Comparison of ENCODE assay signal across 23 cellular contexts in the genomic region with DNA sequence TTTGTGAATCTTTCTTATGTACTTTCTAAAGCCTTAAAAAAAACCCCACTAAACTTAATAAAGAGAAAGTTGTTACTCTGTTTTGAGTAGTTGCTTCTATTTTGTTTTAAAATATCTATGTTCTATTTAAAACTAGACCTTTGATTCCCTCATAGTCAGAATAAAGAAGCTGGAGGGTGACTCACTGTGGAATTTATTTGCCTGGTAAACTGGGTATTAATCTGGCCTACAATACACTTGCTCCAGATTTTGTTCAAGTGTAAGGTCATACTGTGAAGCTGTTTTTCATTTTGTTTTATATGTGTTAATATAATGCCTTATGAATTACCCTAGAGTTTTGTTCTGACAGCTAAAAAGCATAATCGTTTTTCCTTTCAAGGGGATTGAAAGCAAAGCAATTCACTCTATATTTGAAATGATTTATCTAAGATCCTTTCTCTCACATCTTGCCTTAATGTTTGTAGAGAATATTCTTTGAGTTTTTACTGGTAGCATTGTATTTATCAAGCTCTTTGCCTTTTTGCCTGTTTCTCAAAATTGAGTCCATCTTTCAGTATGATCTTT.
DNase-seq lines count a peak whose midpoint lies in the region; ATAC-seq, FAIRE-seq and TF ChIP-seq lines count a peak whose summit lies in the region.
"Had no signal": no experiment of that assay in that cellular context is flagged by ENCODE, and none has a peak within 500 bp of the region (broad histone marks: within the 10 kb centered on the region; RNA-seq: fewer than 3 reads in every experiment).

No MANE protein-coding gene starts in this region.

- H3K4me2 ChIP-seq in GM23248 (ENCODE audit: unreplicated experiment) (no peak overlapping the region), OCI-LY7 (ENCODE audit: low read length) (peak overlapping the region; percentile 68)

- no peak overlapping the region for H3K27ac ChIP-seq in GM23248
- H3K27ac ChIP-seq in OCI-LY7 (ENCODE audit: low read depth, low read length, poor library complexity, severe bottlenecking): no peak overlapping the region
- H3K27ac ChIP-seq in aorta (ENCODE audit: low read depth in 1 of 2, low read length in 2 of 2): no peak overlapping the region
- H3K27ac ChIP-seq: ascending aorta, lower lobe of right lung had no signal

- in situ Hi-C loops in GM23248 (cut with MboI): no loop called here

- 13 to 15% methylated on average over 1 of the region's 1 CpG for WGBS in GM23248 (ENCODE audit: low coverage in 1 of 2, low lambda C conversion rate in 2 of 2, missing lambda C conversion rate in 2 of 2), 2 experiments
- 15 to 18% methylated on average over 1 of the region's 1 CpG for WGBS in aorta, 2 donors

- POLR2A ChIA-PET in OCI-LY7 (lab: Charles Lee): interaction anchor here (0.8 to 1.1 kb wide), 4 partner anchors 9 to 840 kb away, joined by 3 to 5 read pairs (median 3); a partner anchor contains a TSS

- CTCF ChIA-PET in OCI-LY7 (lab: Charles Lee; ENCODE audit: unreplicated experiment): no interaction called here

- FAIRE-seq in urothelium cell line (lab: Jason Lieb, UNC): no peak
- FAIRE-seq: HTR-8/SVneo, islet of Langerhans had no signal

- H2AFZ ChIP-seq in GM23248 (no peak overlapping the region), OCI-LY7 (ENCODE audit: low read length) (peak overlapping the region; percentile 96)

- H3K9me3 ChIP-seq in GM23248 (ENCODE audit: low read depth) (no peaks in the 10 kb centered on the region), OCI-LY7 (ENCODE audit: low read length) (no peaks in the 10 kb centered on the region), aorta (ENCODE audit: control insufficient read depth, low read length) (no peaks in the 10 kb centered on the region)
- H3K9me3 ChIP-seq: ascending aorta, lower lobe of right lung, sigmoid colon had no signal

- DNase-seq in GM23248 (peak; percentile 39), OCI-LY7 (ENCODE audit: low spot score) (no peak), foreskin fibroblast (peak; percentile 5 to 45), urothelium cell line (ENCODE audit: low spot score) (peak; percentile 11), aorta (no peak)
- DNase-seq: activated B cell treated with CpG ODN at 0.5 μM for 24 hours; activated CD4-positive, alpha-beta memory T cell treated with anti-CD3 and anti-CD28 coated beads, Interleukin-2, amount 10 ng/mL, durations not matched to agents 7 days and 5 days; activated naive CD4-positive, alpha-beta T cell; activated T-cell treated with anti-CD3 and anti-CD28 coated beads, Interleukin-2, amount 50 U/mL, for 1 hour; DMS 273 treated with DMSO at 0.1 percent for 48 hours; Kasumi-1; lower lobe of right lung; NCI-H1105 treated with DMSO at 0.1 percent for 48 hours; sigmoid colon; stimulated activated CD4-positive, alpha-beta T cell treated with anti-CD3 and anti-CD28 coated beads, Interleukin-1b, Interleukin-23, amount 100 ng/mL, for 48 hours; stimulated activated naive CD8-positive, alpha-beta T cell treated with anti-CD3 and anti-CD28 coated beads, Interleukin-15, Interleukin-2, amounts not matched to agents 100 U/mL and 50 U/mL, for 24 hours; T-helper 9 cell; trophoblast cell had no signal

- no peak overlapping the region for H3K9ac ChIP-seq in GM23248

- H3K4me3 ChIP-seq in GM23248 (no peak overlapping the region), OCI-LY7 (ENCODE audit: low read depth, low read length, poor library complexity, severe bottlenecking) (peak overlapping the region; percentile 53), foreskin fibroblast (ENCODE audit: low read depth in 1 of 2, low read length in 2 of 2) (no peak overlapping the region), aorta (ENCODE audit: low read length in 2 of 2) (no peak overlapping the region)
- H3K4me3 ChIP-seq: ascending aorta, lower lobe of right lung, sigmoid colon had no signal

- H3K36me3 ChIP-seq in GM23248 (ENCODE audit: low read depth) (no peaks in the 10 kb centered on the region), OCI-LY7 (ENCODE audit: insufficient read depth, low read length) (no peaks in the 10 kb centered on the region), aorta (ENCODE audit: control insufficient read depth in 1 of 2, insufficient read depth in 2 of 2, low read length in 1 of 2) (no peaks in the 10 kb centered on the region)
- H3K36me3 ChIP-seq: ascending aorta, lower lobe of right lung, sigmoid colon had no signal

- no peaks in the 10 kb centered on the region for H3F3A ChIP-seq in GM23248 (ENCODE audit: insufficient read depth)

- H3K4me1 ChIP-seq in GM23248 (ENCODE audit: insufficient read depth) (0 out of 2 replicates have a peak, but pooled peaks cover 5% of the 10 kb centered on the region), OCI-LY7 (ENCODE audit: insufficient read depth, low read length, poor library complexity, severe bottlenecking) (peaks cover 30% of the 10 kb centered on the region), aorta (ENCODE audit: control insufficient read depth in 1 of 2, insufficient read depth in 2 of 2, low read length in 2 of 2) (no peaks in the 10 kb centered on the region)
- H3K4me1 ChIP-seq: ascending aorta, lower lobe of right lung had no signal

- H4K20me1 ChIP-seq in GM23248 (ENCODE audit: insufficient read depth) (no peaks in the 10 kb centered on the region), OCI-LY7 (ENCODE audit: insufficient read depth, low read length) (no peaks in the 10 kb centered on the region)

- TF ChIP-seq CTCF in OCI-LY7 (conservative IDR thresholded peaks at IDR 0.05; ENCODE audit: low read length) (no peak), foreskin fibroblast (IDR thresholded peaks at IDR 0.05; ENCODE audit: low read depth, low read length) (no peak)

- H3K9me2 ChIP-seq in GM23248 (ENCODE audit: insufficient read depth) (no peaks in the 10 kb centered on the region), OCI-LY7 (ENCODE audit: insufficient read depth, low read length) (no peaks in the 10 kb centered on the region)

- no peaks in the 10 kb centered on the region for H3K79me2 ChIP-seq in GM23248 (ENCODE audit: insufficient read depth)
- H3K79me2 ChIP-seq in OCI-LY7 (ENCODE audit: insufficient read depth, low read depth, low read length): no peaks in the 10 kb centered on the region

- no TSS peak for BruUV-seq in OCI-LY7 (replicated peaks; lab: Mats Ljungman, UMichigan)

- intact Hi-C loops in OCI-LY7 (cut with micrococcal nuclease; ENCODE audit: unreplicated experiment) (no loop called here), aorta (cut with DNase I) (no loop called here)

- no peaks in the 10 kb centered on the region for H3K27me3 ChIP-seq in GM23248 (replicated peaks; ENCODE audit: insufficient read depth)
- H3K27me3 ChIP-seq in aorta (ENCODE audit: control insufficient read depth in 1 of 2, insufficient read depth in 2 of 2, low read length in 1 of 2): no peaks in the 10 kb centered on the region
- H3K27me3 ChIP-seq: ascending aorta, sigmoid colon had no signal

- no peak for ATAC-seq in aorta (ENCODE audit: low FRiP score)
- no peak for ATAC-seq in HG02870 (IDR thresholded peaks at IDR 0.05; ENCODE audit: unreplicated experiment)
- ATAC-seq in GM18498 (IDR thresholded peaks at IDR 0.05; ENCODE audit: unreplicated experiment): no peak
- ATAC-seq: lower lobe of right lung; stimulated activated naive CD8-positive, alpha-beta T cell treated with anti-CD3 and anti-CD28 coated beads, Interleukin-15, Interleukin-2, amounts not matched to agents 100 U/mL and 50 U/mL, for 24 hours had no signal

Comparison
In these comparisons a context has a peak if more than half of its experiments do, and no peak if none do; other contexts are left out.
1. DNase-seq: peak in GM23248 (single experiment), foreskin fibroblast (2 of 2) and urothelium cell line (single experiment); none in OCI-LY7 (single experiment) and aorta (0 of 2).